1 cellular context compared by ENCODE assay signal in the genomic region with DNA sequence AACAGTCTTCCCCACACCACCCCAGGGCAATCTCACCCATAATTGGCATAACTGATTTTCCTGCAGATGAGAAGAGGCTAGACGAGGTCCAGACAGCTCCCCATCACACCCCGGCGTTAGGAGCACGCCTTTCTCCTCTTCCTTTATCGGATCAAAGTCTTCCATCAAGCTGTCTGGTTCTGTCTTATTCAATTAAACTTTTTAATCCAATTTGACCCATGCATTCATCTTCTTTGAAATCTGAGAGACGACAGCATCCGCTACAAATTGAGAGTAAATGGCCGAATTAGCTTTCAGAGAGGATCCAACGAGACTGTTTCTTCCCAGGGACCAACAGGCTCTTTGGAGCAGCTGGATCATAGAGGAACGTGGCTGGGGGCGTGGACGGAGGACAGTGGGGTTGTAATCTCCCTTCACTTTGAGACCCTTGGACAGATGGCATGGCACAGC.
TF ChIP-seq lines count a peak whose summit lies in the region.

No MANE protein-coding gene starts in this region.

TF ChIP-seq in GM23338, 12 proteins besides CTCF, POLR2A, EP300 and RAD21:
- TF ChIP-seq, protein P1, sequence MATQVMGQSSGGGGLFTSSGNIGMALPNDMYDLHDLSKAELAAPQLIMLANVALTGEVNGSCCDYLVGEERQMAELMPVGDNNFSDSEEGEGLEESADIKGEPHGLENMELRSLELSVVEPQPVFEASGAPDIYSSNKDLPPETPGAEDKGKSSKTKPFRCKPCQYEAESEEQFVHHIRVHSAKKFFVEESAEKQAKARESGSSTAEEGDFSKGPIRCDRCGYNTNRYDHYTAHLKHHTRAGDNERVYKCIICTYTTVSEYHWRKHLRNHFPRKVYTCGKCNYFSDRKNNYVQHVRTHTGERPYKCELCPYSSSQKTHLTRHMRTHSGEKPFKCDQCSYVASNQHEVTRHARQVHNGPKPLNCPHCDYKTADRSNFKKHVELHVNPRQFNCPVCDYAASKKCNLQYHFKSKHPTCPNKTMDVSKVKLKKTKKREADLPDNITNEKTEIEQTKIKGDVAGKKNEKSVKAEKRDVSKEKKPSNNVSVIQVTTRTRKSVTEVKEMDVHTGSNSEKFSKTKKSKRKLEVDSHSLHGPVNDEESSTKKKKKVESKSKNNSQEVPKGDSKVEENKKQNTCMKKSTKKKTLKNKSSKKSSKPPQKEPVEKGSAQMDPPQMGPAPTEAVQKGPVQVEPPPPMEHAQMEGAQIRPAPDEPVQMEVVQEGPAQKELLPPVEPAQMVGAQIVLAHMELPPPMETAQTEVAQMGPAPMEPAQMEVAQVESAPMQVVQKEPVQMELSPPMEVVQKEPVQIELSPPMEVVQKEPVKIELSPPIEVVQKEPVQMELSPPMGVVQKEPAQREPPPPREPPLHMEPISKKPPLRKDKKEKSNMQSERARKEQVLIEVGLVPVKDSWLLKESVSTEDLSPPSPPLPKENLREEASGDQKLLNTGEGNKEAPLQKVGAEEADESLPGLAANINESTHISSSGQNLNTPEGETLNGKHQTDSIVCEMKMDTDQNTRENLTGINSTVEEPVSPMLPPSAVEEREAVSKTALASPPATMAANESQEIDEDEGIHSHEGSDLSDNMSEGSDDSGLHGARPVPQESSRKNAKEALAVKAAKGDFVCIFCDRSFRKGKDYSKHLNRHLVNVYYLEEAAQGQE (IDR thresholded peaks at IDR 0.05; ENCODE audit: unreplicated experiment): no peak
- no peak for TF ChIP-seq STAT1 (IDR thresholded peaks at IDR 0.05; ENCODE audit: unreplicated experiment)
- no peak for TF ChIP-seq EZH2 (IDR thresholded peaks at IDR 0.05; ENCODE audit: low read depth, unreplicated experiment)
- TF ChIP-seq, protein P2, sequence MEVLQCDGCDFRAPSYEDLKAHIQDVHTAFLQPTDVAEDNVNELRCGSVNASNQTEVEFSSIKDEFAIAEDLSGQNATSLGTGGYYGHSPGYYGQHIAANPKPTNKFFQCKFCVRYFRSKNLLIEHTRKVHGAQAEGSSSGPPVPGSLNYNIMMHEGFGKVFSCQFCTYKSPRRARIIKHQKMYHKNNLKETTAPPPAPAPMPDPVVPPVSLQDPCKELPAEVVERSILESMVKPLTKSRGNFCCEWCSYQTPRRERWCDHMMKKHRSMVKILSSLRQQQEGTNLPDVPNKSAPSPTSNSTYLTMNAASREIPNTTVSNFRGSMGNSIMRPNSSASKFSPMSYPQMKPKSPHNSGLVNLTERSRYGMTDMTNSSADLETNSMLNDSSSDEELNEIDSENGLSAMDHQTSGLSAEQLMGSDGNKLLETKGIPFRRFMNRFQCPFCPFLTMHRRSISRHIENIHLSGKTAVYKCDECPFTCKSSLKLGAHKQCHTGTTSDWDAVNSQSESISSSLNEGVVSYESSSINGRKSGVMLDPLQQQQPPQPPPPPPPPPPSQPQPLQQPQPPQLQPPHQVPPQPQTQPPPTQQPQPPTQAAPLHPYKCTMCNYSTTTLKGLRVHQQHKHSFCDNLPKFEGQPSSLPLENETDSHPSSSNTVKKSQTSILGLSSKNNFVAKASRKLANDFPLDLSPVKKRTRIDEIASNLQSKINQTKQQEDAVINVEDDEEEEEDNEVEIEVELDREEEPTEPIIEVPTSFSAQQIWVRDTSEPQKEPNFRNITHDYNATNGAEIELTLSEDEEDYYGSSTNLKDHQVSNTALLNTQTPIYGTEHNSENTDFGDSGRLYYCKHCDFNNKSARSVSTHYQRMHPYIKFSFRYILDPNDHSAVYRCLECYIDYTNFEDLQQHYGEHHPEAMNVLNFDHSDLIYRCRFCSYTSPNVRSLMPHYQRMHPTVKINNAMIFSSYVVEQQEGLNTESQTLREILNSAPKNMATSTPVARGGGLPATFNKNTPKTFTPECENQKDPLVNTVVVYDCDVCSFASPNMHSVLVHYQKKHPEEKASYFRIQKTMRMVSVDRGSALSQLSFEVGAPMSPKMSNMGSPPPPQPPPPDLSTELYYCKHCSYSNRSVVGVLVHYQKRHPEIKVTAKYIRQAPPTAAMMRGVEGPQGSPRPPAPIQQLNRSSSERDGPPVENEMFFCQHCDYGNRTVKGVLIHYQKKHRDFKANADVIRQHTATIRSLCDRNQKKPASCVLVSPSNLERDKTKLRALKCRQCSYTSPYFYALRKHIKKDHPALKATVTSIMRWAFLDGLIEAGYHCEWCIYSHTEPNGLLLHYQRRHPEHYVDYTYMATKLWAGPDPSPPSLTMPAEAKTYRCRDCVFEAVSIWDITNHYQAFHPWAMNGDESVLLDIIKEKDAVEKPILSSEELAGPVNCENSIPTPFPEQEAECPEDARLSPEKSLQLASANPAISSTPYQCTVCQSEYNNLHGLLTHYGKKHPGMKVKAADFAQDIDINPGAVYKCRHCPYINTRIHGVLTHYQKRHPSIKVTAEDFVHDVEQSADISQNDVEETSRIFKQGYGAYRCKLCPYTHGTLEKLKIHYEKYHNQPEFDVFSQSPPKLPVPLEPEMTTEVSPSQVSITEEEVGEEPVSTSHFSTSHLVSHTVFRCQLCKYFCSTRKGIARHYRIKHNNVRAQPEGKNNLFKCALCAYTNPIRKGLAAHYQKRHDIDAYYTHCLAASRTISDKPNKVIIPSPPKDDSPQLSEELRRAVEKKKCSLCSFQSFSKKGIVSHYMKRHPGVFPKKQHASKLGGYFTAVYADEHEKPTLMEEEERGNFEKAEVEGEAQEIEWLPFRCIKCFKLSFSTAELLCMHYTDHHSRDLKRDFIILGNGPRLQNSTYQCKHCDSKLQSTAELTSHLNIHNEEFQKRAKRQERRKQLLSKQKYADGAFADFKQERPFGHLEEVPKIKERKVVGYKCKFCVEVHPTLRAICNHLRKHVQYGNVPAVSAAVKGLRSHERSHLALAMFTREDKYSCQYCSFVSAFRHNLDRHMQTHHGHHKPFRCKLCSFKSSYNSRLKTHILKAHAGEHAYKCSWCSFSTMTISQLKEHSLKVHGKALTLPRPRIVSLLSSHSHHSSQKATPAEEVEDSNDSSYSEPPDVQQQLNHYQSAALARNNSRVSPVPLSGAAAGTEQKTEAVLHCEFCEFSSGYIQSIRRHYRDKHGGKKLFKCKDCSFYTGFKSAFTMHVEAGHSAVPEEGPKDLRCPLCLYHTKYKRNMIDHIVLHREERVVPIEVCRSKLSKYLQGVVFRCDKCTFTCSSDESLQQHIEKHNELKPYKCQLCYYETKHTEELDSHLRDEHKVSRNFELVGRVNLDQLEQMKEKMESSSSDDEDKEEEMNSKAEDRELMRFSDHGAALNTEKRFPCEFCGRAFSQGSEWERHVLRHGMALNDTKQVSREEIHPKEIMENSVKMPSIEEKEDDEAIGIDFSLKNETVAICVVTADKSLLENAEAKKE (CRISPR knock-in tag; IDR thresholded peaks at IDR 0.05): no peak
- TF ChIP-seq POLR2AphosphoS5 (IDR thresholded peaks at IDR 0.05; ENCODE audit: low read depth): no peak
- TF ChIP-seq ZNF331 (CRISPR knock-in tag; IDR thresholded peaks at IDR 0.05; ENCODE audit: low read depth): no peak
- no peak for TF ChIP-seq JUNB (IDR thresholded peaks at IDR 0.05; ENCODE audit: unreplicated experiment)
- no peak for TF ChIP-seq CREB1 (CRISPR knock-in tag; IDR thresholded peaks at IDR 0.05; ENCODE audit: low read depth)
- TF ChIP-seq EZH2phosphoT487 (IDR thresholded peaks at IDR 0.05; ENCODE audit: unreplicated experiment): no peak
